2 cellular contexts compared by ENCODE assay signal in the genomic region with DNA sequence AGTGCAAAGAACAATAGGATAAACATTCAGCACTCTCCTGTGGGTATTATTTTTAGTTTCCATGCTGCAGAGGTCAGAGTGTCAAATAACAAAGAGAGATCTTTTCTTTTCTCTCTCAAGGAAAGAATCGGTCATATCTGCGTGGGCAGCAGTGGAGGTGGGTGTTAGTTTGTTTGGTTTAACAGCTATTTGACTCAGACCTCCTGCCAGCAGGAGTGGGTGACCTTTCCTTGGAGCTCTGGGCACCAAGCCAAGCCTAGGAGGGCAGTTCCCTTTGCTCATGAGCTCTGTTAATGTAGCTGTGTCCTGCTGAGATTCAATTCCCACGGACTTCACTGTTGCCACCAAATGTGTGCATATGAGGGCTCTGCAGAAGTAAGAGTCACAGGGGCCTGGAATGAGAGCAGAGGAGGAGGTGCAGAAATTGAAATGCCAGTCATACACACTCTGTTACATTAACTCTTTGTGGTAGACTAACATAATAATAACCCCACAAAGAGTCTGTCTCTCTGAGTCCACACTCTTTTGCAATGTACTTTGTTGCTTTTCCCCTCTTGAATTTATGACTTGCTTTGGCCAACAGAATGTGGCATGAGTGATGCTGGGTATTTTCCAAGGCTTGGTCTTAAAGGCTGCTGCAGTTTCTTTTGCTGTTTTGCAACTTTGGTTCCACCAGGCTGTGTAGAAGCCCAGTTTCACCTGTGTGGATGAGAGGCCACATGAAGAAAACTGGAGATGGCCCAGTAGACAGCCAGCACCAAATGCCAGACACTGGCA.
TF ChIP-seq lines count a peak whose summit lies in the region.

No MANE protein-coding gene starts in this region.

TF ChIP-seq in HCT116, 20 proteins besides CTCF, POLR2A, EP300 and RAD21 (continued from another document):
- no peak for TF ChIP-seq REST (IDR thresholded peaks at IDR 0.05; ENCODE audit: low read depth)
- no peak for TF ChIP-seq SRF (IDR thresholded peaks at IDR 0.05; ENCODE audit: low read depth)
- TF ChIP-seq YY1 (IDR thresholded peaks at IDR 0.05; ENCODE audit: extremely low read depth, insufficient replicate concordance, low read depth, low read length): no peak
- TF ChIP-seq MAX (IDR thresholded peaks at IDR 0.05): 0 out of 2 replicates have a peak, but pooled peaks have one; percentile 40
- TF ChIP-seq EGR1 (IDR thresholded peaks at IDR 0.05; ENCODE audit: low read depth): peak; percentile 96
- TF ChIP-seq CEBPB (IDR thresholded peaks at IDR 0.05; ENCODE audit: low read depth): peak; percentile 58
- TF ChIP-seq SP1 (IDR thresholded peaks at IDR 0.05; ENCODE audit: low read depth): peak; percentile 67
- peak; percentile 36; the same call in 1 of the 2 replicates for TF ChIP-seq POLR2AphosphoS5 (IDR thresholded peaks at IDR 0.05; ENCODE audit: low read depth, low read length)
- TF ChIP-seq TCF7L2 (IDR thresholded peaks at IDR 0.05; ENCODE audit: borderline replicate concordance, extremely low read depth, insufficient read depth, insufficient read length): peak; percentile 41
- no peak for TF ChIP-seq ATF3 (IDR thresholded peaks at IDR 0.05)
- peak; percentile 61 for TF ChIP-seq JUND (IDR thresholded peaks at IDR 0.05)
- TF ChIP-seq ELF1 (IDR thresholded peaks at IDR 0.05; ENCODE audit: borderline replicate concordance, low read depth): no peak
- peak; percentile 51 for TF ChIP-seq FOSL1 (IDR thresholded peaks at IDR 0.05; ENCODE audit: low read depth)
- no peak for TF ChIP-seq ZFX (IDR thresholded peaks at IDR 0.05)
- no peak for TF ChIP-seq ZNF274 (IDR thresholded peaks at IDR 0.05; ENCODE audit: low read depth, low read length)
- TF ChIP-seq CBX3 (IDR thresholded peaks at IDR 0.05; ENCODE audit: low read depth): peak; percentile 44; the same call in 1 of the 2 replicates
- no peak for TF ChIP-seq EZH2phosphoT487 (IDR thresholded peaks at IDR 0.05; ENCODE audit: borderline replicate concordance)
- no peak for TF ChIP-seq EZH2 (IDR thresholded peaks at IDR 0.05)
- no peak for TF ChIP-seq ZBTB33 (IDR thresholded peaks at IDR 0.05; ENCODE audit: extremely low read depth, insufficient replicate concordance, low read length)

TF ChIP-seq in WTC11, 78 proteins besides CTCF, POLR2A, EP300 and RAD21 (continued from another document):
- TF ChIP-seq, protein P1, sequence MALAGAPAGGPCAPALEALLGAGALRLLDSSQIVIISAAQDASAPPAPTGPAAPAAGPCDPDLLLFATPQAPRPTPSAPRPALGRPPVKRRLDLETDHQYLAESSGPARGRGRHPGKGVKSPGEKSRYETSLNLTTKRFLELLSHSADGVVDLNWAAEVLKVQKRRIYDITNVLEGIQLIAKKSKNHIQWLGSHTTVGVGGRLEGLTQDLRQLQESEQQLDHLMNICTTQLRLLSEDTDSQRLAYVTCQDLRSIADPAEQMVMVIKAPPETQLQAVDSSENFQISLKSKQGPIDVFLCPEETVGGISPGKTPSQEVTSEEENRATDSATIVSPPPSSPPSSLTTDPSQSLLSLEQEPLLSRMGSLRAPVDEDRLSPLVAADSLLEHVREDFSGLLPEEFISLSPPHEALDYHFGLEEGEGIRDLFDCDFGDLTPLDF (CRISPR knock-in tag; IDR thresholded peaks at IDR 0.05): no peak
- TF ChIP-seq ZSCAN18 (CRISPR knock-in tag; IDR thresholded peaks at IDR 0.05) (no peak), TP53 (CRISPR knock-in tag; IDR thresholded peaks at IDR 0.05) (no peak), CBFB (CRISPR knock-in tag; IDR thresholded peaks at IDR 0.05; ENCODE audit: low read depth) (no peak), GRHL2 (CRISPR knock-in tag; IDR thresholded peaks at IDR 0.05; ENCODE audit: insufficient replicate concordance, severe bottlenecking) (no peak), CREB1 (CRISPR knock-in tag; IDR thresholded peaks at IDR 0.05) (no peak), OVOL2 (CRISPR knock-in tag; IDR thresholded peaks at IDR 0.05; ENCODE audit: borderline replicate concordance) (no peak), ZNF232 (CRISPR knock-in tag; IDR thresholded peaks at IDR 0.05) (no peak), ZMAT4 (CRISPR knock-in tag; IDR thresholded peaks at IDR 0.05) (no peak), TEAD1 (CRISPR knock-in tag; IDR thresholded peaks at IDR 0.05) (no peak)
- TF ChIP-seq, protein P2, sequence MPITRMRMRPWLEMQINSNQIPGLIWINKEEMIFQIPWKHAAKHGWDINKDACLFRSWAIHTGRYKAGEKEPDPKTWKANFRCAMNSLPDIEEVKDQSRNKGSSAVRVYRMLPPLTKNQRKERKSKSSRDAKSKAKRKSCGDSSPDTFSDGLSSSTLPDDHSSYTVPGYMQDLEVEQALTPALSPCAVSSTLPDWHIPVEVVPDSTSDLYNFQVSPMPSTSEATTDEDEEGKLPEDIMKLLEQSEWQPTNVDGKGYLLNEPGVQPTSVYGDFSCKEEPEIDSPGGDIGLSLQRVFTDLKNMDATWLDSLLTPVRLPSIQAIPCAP (CRISPR knock-in tag; IDR thresholded peaks at IDR 0.05): no peak
- TF ChIP-seq, protein P3, sequence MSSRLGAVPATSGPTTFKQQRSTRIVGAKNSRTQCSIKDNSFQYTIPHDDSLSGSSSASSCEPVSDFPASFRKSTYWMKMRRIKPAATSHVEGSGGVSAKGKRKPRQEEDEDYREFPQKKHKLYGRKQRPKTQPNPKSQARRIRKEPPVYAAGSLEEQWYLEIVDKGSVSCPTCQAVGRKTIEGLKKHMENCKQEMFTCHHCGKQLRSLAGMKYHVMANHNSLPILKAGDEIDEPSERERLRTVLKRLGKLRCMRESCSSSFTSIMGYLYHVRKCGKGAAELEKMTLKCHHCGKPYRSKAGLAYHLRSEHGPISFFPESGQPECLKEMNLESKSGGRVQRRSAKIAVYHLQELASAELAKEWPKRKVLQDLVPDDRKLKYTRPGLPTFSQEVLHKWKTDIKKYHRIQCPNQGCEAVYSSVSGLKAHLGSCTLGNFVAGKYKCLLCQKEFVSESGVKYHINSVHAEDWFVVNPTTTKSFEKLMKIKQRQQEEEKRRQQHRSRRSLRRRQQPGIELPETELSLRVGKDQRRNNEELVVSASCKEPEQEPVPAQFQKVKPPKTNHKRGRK (CRISPR knock-in tag; IDR thresholded peaks at IDR 0.05; ENCODE audit: borderline replicate concordance): no peak
